Comparison of ENCODE assay signal across 12 cellular contexts in the genomic region with DNA sequence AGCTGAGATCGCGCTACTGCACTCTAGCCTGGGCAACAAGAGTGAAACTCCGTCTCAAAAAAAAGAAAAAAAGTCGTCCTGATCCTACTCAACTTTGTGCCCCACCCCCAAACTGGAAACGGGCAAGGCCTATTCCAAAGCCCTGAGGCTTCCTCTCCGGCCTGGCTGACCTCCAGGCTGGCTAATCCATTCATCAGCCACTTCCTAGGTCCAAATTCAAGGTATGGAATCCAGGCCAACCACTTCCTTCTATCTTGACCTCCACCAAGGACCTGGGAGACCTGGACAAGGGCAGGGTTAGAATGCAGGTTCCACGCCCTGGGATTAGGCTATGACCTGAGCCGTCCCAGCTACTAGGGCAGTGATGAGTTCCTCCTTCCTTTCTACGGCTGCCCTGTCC.
"Had no signal": no experiment of that assay in that cellular context is flagged by ENCODE, and none has a peak within 500 bp of the region (broad histone marks: within the 10 kb centered on the region; RNA-seq: fewer than 3 reads in every experiment).

No MANE protein-coding gene starts in this region.

- H3K4me1 Mint-ChIP-seq: naive thymus-derived CD4-positive, alpha-beta T cell had no signal

- H3K27ac ChIP-seq: foreskin keratinocyte, hepatocyte, right atrium auricular region, stomach, thoracic aorta, transverse colon had no signal

- H3K4me3 Mint-ChIP-seq: dendritic cell treated with granulocyte-macrophage colony-stimulating factor and Interleukin-4, amounts not matched to agents 40 ng/mL and 50 ng/mL, for 4 days; naive thymus-derived CD4-positive, alpha-beta T cell had no signal

- H3K36me3 Mint-ChIP-seq: naive thymus-derived CD4-positive, alpha-beta T cell had no signal

- H3K27ac Mint-ChIP-seq: dendritic cell treated with granulocyte-macrophage colony-stimulating factor and Interleukin-4, amounts not matched to agents 40 ng/mL and 50 ng/mL, for 4 days; naive thymus-derived CD4-positive, alpha-beta T cell had no signal

- H3K27me3 ChIP-seq: foreskin keratinocyte, hepatocyte, right atrium auricular region, stomach, transverse colon had no signal

- H3K9me3 Mint-ChIP-seq: dendritic cell treated with granulocyte-macrophage colony-stimulating factor and Interleukin-4, amounts not matched to agents 40 ng/mL and 50 ng/mL, for 4 days; naive thymus-derived CD4-positive, alpha-beta T cell had no signal

- ATAC-seq: foreskin keratinocyte; naive thymus-derived CD4-positive, alpha-beta T cell had no signal

- H3K9me3 ChIP-seq: right atrium auricular region, stomach, thoracic aorta, transverse colon had no signal

- H3K27me3 Mint-ChIP-seq: dendritic cell treated with granulocyte-macrophage colony-stimulating factor and Interleukin-4, amounts not matched to agents 40 ng/mL and 50 ng/mL, for 4 days; naive thymus-derived CD4-positive, alpha-beta T cell had no signal

- DNase-seq: foreskin keratinocyte; naive thymus-derived CD4-positive, alpha-beta T cell; small intestine; stimulated activated CD4-positive, alpha-beta T cell treated with anti-CD3 and anti-CD28 coated beads, Interleukin-12 subunit alpha, Interleukin-12 subunit beta, amount 100 ng/mL, for 4 hours; stimulated activated naive CD4-positive, alpha-beta T cell; stomach; substantia nigra; transverse colon had no signal

- H3K36me3 ChIP-seq: right atrium auricular region, stomach, thoracic aorta, transverse colon had no signal

- H3K4me3 ChIP-seq: hepatocyte, right atrium auricular region, stomach, thoracic aorta, transverse colon had no signal
